In genomic region chr5:2603176-2603575, GRCh38 we compare ENCODE assay signal across 35 cellular contexts.
"Had no signal": no experiment of that assay in that cellular context is flagged by ENCODE, and none has a peak within 500 bp of the region (broad histone marks: within the 10 kb centered on the region; RNA-seq: fewer than 3 reads in every experiment).

No MANE protein-coding gene starts in this region.

- H3K4me1 Mint-ChIP-seq: activated B cell treated with CpG ODN at 0.5 μM for 24 hours; activated CD4-positive, alpha-beta T cell treated with anti-CD3 and anti-CD28 coated beads, Interleukin-2, amount 10 ng/mL, durations not matched to agents 24 days and 14 days; activated naive CD8-positive, alpha-beta T cell treated with anti-CD3 and anti-CD28 coated beads for 36 hours; activated T-helper 17 cell treated with anti-CD3 and anti-CD28 coated beads, Interleukin-2, amount 50 U/mL, for 72 hours had no signal

- ATAC-seq: activated CD8-positive, alpha-beta T cell treated with anti-CD3 and anti-CD28 coated beads for 36 hours; activated naive CD4-positive, alpha-beta T cell treated with anti-CD3 and anti-CD28 coated beads, Interleukin-2, amount 50 U/mL, for 72 hours; activated T-cell treated with anti-CD3 and anti-CD28 coated beads, Interleukin-2, amount 50 U/mL, for 4 hours; activated T-cell treated with anti-CD3 and anti-CD28 coated beads, Interleukin-2, amount 50 U/mL, for 72 hours; activated T-helper 17 cell treated with anti-CD3 and anti-CD28 coated beads, Interleukin-2, amount 50 U/mL, for 72 hours; body of pancreas had no signal

- H3K27ac ChIP-seq: adrenal gland, body of pancreas, brain microvascular endothelial cell, breast epithelium, VCaP had no signal

- H3K36me3 ChIP-seq: adrenal gland, brain microvascular endothelial cell, breast epithelium had no signal

- H3K27ac Mint-ChIP-seq: activated B cell treated with CpG ODN at 0.5 μM for 24 hours; activated CD4-positive, alpha-beta memory T cell treated with anti-CD3 and anti-CD28 coated beads for 36 hours; activated CD4-positive, alpha-beta T cell treated with anti-CD3 and anti-CD28 coated beads, Interleukin-2, amount 10 ng/mL, durations not matched to agents 24 days and 14 days; activated CD8-positive, alpha-beta T cell treated with anti-CD3 and anti-CD28 coated beads for 36 hours; activated naive CD4-positive, alpha-beta T cell treated with anti-CD3 and anti-CD28 coated beads for 36 hours; activated naive CD8-positive, alpha-beta T cell treated with anti-CD3 and anti-CD28 coated beads for 36 hours; activated T-cell treated with anti-CD3 and anti-CD28 coated beads, Interleukin-2, amount 50 U/mL, for 72 hours; activated T-helper 1 cell treated with anti-CD3 and anti-CD28 coated beads, Interleukin-12 subunit alpha, Interleukin-12 subunit beta, Interleukin-2, Interleukin-4 antibody, amounts not matched to agents 30 ng/mL and 10 ng/mL and 1 ng/mL, durations not matched to agents 14 hours and 24 hours and 36 hours; activated T-helper 17 cell treated with anti-CD3 and anti-CD28 coated beads, Interleukin-2, amount 50 U/mL, for 72 hours; T-helper 1 cell treated with Interleukin-12 subunit alpha and Interleukin-12 subunit beta and Interleukin-4 antibody, amounts not matched to agents 30 μg/mL and 1 μg/mL, for 36 hours; T-helper 2 cell treated with Interferon-gamma antibody and Interleukin-4, amounts not matched to agents 5 μg/mL and 100 μg/mL, for 36 hours had no signal

- H3K4me3 ChIP-seq: adrenal gland, body of pancreas, breast epithelium had no signal

- H3K27me3 ChIP-seq: adrenal gland, body of pancreas, brain microvascular endothelial cell, breast epithelium had no signal

- H3K4me3 Mint-ChIP-seq: activated B cell treated with CpG ODN at 0.5 μM for 24 hours; activated CD4-positive, alpha-beta memory T cell treated with anti-CD3 and anti-CD28 coated beads for 36 hours; activated CD4-positive, alpha-beta T cell treated with anti-CD3 and anti-CD28 coated beads, Interleukin-2, amount 10 ng/mL, durations not matched to agents 24 days and 14 days; activated CD8-positive, alpha-beta T cell treated with anti-CD3 and anti-CD28 coated beads for 36 hours; activated naive CD4-positive, alpha-beta T cell treated with anti-CD3 and anti-CD28 coated beads for 36 hours; activated naive CD8-positive, alpha-beta T cell treated with anti-CD3 and anti-CD28 coated beads for 36 hours; activated T-cell treated with anti-CD3 and anti-CD28 coated beads, Interleukin-2, amount 50 U/mL, for 4 hours; activated T-cell treated with anti-CD3 and anti-CD28 coated beads, Interleukin-2, amount 50 U/mL, for 72 hours; activated T-helper 1 cell treated with anti-CD3 and anti-CD28 coated beads, Interleukin-12 subunit alpha, Interleukin-12 subunit beta, Interleukin-2, Interleukin-4 antibody, amounts not matched to agents 30 ng/mL and 10 ng/mL and 1 ng/mL, durations not matched to agents 14 hours and 24 hours and 36 hours; activated T-helper 17 cell treated with anti-CD3 and anti-CD28 coated beads, Interleukin-2, amount 50 U/mL, for 72 hours; T-helper 1 cell treated with Interleukin-12 subunit alpha and Interleukin-12 subunit beta and Interleukin-4 antibody, amounts not matched to agents 30 μg/mL and 1 μg/mL, for 36 hours; T-helper 2 cell treated with Interferon-gamma antibody and Interleukin-4, amounts not matched to agents 5 μg/mL and 100 μg/mL, for 36 hours had no signal

- H3K27me3 Mint-ChIP-seq: activated B cell treated with CpG ODN at 0.5 μM for 24 hours; activated CD4-positive, alpha-beta memory T cell treated with anti-CD3 and anti-CD28 coated beads for 36 hours; activated CD4-positive, alpha-beta T cell treated with anti-CD3 and anti-CD28 coated beads, Interleukin-2, amount 10 ng/mL, durations not matched to agents 24 days and 14 days; activated CD8-positive, alpha-beta T cell treated with anti-CD3 and anti-CD28 coated beads for 36 hours; activated naive CD8-positive, alpha-beta T cell treated with anti-CD3 and anti-CD28 coated beads for 36 hours; activated T-helper 17 cell treated with anti-CD3 and anti-CD28 coated beads, Interleukin-2, amount 50 U/mL, for 72 hours had no signal

- DNase-seq: activated B cell treated with CpG ODN at 0.5 μM for 24 hours; activated CD4-positive, alpha-beta memory T cell treated with anti-CD3 and anti-CD28 coated beads for 36 hours; activated CD4-positive, alpha-beta T cell treated with anti-CD3 and anti-CD28 coated beads for 4 hours; activated CD4-positive, alpha-beta T cell treated with anti-CD3 and anti-CD28 coated beads, Interleukin-2, amount 10 ng/mL, durations not matched to agents 24 days and 14 days; activated CD4-positive, alpha-beta T cell treated with anti-CD3 and anti-CD28 coated beads, Interleukin-2, amount 50 U/mL, for 1 hour; activated CD4-positive, alpha-beta T cell treated with anti-CD3 and anti-CD28 coated beads, Interleukin-2, amount 50 U/mL, for 4 hours; activated CD4-positive, CD25-positive, alpha-beta regulatory T cell treated with anti-CD3 and anti-CD28 coated beads, Interleukin-2, amount 50 U/mL, for 72 hours; activated CD8-positive, alpha-beta memory T cell treated with anti-CD3 and anti-CD28 coated beads, Interleukin-2, amount 50 U/mL, for 4 hours; activated CD8-positive, alpha-beta T cell treated with anti-CD3 and anti-CD28 coated beads for 36 hours; activated effector memory CD4-positive, alpha-beta T cell treated with anti-CD3 and anti-CD28 coated beads, Interleukin-2, amount 50 U/mL, for 16 hours; activated gamma-delta T cell treated with Interleukin-2 at 50 U/mL for 16 hours; activated naive CD4-positive, alpha-beta T cell; activated naive CD4-positive, alpha-beta T cell treated with anti-CD3 and anti-CD28 coated beads for 36 hours; activated naive CD4-positive, alpha-beta T cell treated with anti-CD3 and anti-CD28 coated beads, Interleukin-2, amount 50 U/mL, for 16 hours; activated naive CD8-positive, alpha-beta T cell treated with anti-CD3 and anti-CD28 coated beads for 36 hours; activated T-cell treated with anti-CD3 and anti-CD28 coated beads for 4 hours; activated T-cell treated with anti-CD3 and anti-CD28 coated beads, Interleukin-2, amount 50 U/mL, for 1 hour; activated T-cell treated with anti-CD3 and anti-CD28 coated beads, Interleukin-2, amount 50 U/mL, for 4 hours; activated T-cell treated with anti-CD3 and anti-CD28 coated beads, Interleukin-2, amount 50 U/mL, for 72 hours; amniotic stem cell; aorta; body of pancreas; brain microvascular endothelial cell; central memory CD4-positive, alpha-beta T cell; T-helper 1 cell; T-helper 2 cell; T-helper 9 cell had no signal

- H3K9me3 ChIP-seq: adrenal gland, body of pancreas, breast epithelium had no signal

- H3K36me3 Mint-ChIP-seq: activated CD4-positive, alpha-beta memory T cell treated with anti-CD3 and anti-CD28 coated beads for 36 hours; activated naive CD4-positive, alpha-beta T cell treated with anti-CD3 and anti-CD28 coated beads, Interleukin-2, amount 50 U/mL, for 72 hours; activated naive CD8-positive, alpha-beta T cell treated with anti-CD3 and anti-CD28 coated beads for 36 hours had no signal

- H3K9me3 Mint-ChIP-seq: activated CD4-positive, alpha-beta memory T cell treated with anti-CD3 and anti-CD28 coated beads for 36 hours; activated CD4-positive, alpha-beta T cell treated with anti-CD3 and anti-CD28 coated beads, Interleukin-2, amount 10 ng/mL, durations not matched to agents 24 days and 14 days; activated CD8-positive, alpha-beta T cell treated with anti-CD3 and anti-CD28 coated beads for 36 hours; activated naive CD4-positive, alpha-beta T cell treated with anti-CD3 and anti-CD28 coated beads for 36 hours; activated naive CD8-positive, alpha-beta T cell treated with anti-CD3 and anti-CD28 coated beads for 36 hours; activated T-cell treated with anti-CD3 and anti-CD28 coated beads, Interleukin-2, amount 50 U/mL, for 4 hours; activated T-helper 1 cell treated with anti-CD3 and anti-CD28 coated beads, Interleukin-12 subunit alpha, Interleukin-12 subunit beta, Interleukin-2, Interleukin-4 antibody, amounts not matched to agents 30 ng/mL and 10 ng/mL and 1 ng/mL, durations not matched to agents 14 hours and 24 hours and 36 hours; activated T-helper 17 cell treated with anti-CD3 and anti-CD28 coated beads, Interleukin-2, amount 50 U/mL, for 72 hours; T-helper 1 cell treated with Interleukin-12 subunit alpha and Interleukin-12 subunit beta and Interleukin-4 antibody, amounts not matched to agents 30 μg/mL and 1 μg/mL, for 36 hours; T-helper 2 cell treated with Interferon-gamma antibody and Interleukin-4, amounts not matched to agents 5 μg/mL and 100 μg/mL, for 36 hours had no signal

- H3K4me1 ChIP-seq: adrenal gland, body of pancreas, breast epithelium had no signal
